19 cellular contexts compared by ENCODE assay signal in the genomic region with DNA sequence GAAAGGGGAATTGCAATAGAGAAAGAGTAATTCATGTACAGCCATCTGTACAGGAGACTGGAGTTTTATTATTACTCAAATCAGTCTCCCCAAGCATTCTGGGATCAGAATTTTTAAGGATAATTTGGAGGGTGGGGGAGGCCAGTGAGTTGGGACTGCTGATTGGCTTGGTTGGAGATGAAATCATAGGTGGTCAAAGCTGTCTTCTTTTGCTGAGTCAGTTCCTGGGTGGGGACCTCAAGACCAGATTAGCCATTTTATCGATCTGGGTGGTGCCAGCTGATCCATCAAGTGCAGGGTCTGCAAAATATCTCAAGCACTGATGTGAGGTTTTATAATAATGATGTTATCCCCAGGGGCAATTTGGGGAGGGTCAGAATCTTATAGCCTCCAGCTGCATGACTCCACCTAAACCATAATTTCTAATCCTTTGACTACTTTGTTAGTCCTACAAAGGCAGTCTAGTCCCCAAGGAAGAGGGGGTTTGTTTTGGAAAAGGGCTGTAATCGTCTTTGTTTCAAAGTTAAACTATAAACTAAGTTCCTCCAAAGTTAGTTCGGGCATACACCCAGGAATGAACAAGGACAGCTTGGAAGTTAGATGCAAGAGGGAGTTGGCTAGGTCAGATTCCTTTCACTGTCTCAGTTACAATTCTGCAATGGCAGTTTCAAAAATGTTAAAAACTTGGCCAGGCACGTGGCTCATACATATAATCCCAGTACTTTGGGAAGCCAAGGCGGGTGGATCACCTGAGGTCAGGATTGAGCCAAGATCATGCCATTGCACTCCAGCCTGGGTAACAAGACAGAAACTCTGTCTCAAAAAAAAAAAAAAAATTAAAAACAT. TPM values are rescaled to one million over a fixed set of nuclear protein-coding genes. Genes with fewer than 3 reads are reported as not detected.
A peak's percentile ranks its signal among the peaks of the same experiment; 100 is the strongest.
DNase-seq lines count a peak whose midpoint lies in the region; TF ChIP-seq lines count a peak whose summit lies in the region.
"Had no signal": no experiment of that assay in that cellular context is flagged by ENCODE, and none has a peak within 500 bp of the region (broad histone marks: within the 10 kb centered on the region; RNA-seq: fewer than 3 reads in every experiment).

No MANE protein-coding gene starts in this region.

- WGBS in mesenchymal stem cell = 89% methylated on average over 4 of the region's 5 CpGs

- H3K23ac ChIP-seq in mesenchymal stem cell (ENCODE audit: low read length in 2 of 2) = no peak overlapping the region

- H3K9me3 ChIP-seq in HUES6 (ENCODE audit: control insufficient read depth, insufficient read depth, low read depth, low read length) (no peaks in the 10 kb centered on the region), mesenchymal stem cell (ENCODE audit: control insufficient read depth, low read length) (no peaks in the 10 kb centered on the region)
- H3K9me3 ChIP-seq: SJCRH30, uterus had no signal

- no peak overlapping the region for H3K4ac ChIP-seq in mesenchymal stem cell (ENCODE audit: low read depth in 1 of 2, low read length in 2 of 2)

- H3K79me1 ChIP-seq in mesenchymal stem cell (replicated peaks; ENCODE audit: low read length, poor library complexity, severe bottlenecking) = no peaks in the 10 kb centered on the region

- no peak overlapping the region for H2BK120ac ChIP-seq in mesenchymal stem cell (ENCODE audit: low read depth, low read length)

- no peak overlapping the region for H4K91ac ChIP-seq in mesenchymal stem cell (ENCODE audit: low read length)

- TF ChIP-seq CTCF in coronary artery (IDR thresholded peaks at IDR 0.05) = no peak

- H2AFZ ChIP-seq in ACC112 (ENCODE audit: low read length, unreplicated experiment) (peak overlapping the region; percentile 6), mesenchymal stem cell (ENCODE audit: low read depth, low read length) (no peak overlapping the region)

- H3K27ac ChIP-seq in ACC112 (ENCODE audit: low read depth, low read length) (no peak overlapping the region), HUES6 (ENCODE audit: low read depth, low read length) (peak overlapping the region; percentile 72), mesenchymal stem cell (ENCODE audit: low read length, poor library complexity, severe bottlenecking) (peak overlapping the region; percentile 98), coronary artery (no peak overlapping the region)
- H3K27ac ChIP-seq: HL-60, SJCRH30, uterus had no signal

- DNase-seq in dedifferentiated amniotic fluid mesenchymal stem cell (ENCODE audit: extremely low spot score) (peak; percentile 38), mesenchymal stem cell (no peak), DMS153 treated with DMSO at 0.1 percent for 48 hours (lab: John Stamatoyannopoulos, UW; ENCODE audit: unreplicated experiment) (no peak), DMS53 (lab: John Stamatoyannopoulos, UW) (no peak), coronary artery (ENCODE audit: low spot score) (no peak), nucleus accumbens (lab: John Stamatoyannopoulos, UW) (no peak)
- DNase-seq: activated CD4-positive, alpha-beta T cell treated with anti-CD3 and anti-CD28 coated beads for 48 hours; activated naive CD8-positive, alpha-beta T cell treated with anti-CD3 and anti-CD28 coated beads, Interleukin-2, amount 10 ng/mL, durations not matched to agents 7 days and 5 days; immature natural killer cell; Kasumi-1; midbrain; NCI-H1436; NCI-H446; SJCRH30; T1000; uterus had no signal

- peaks cover 15% of the 10 kb centered on the region for H3K4me1 ChIP-seq in ACC112 (ENCODE audit: control insufficient read depth, insufficient read depth, low read length, unreplicated experiment)
- peaks cover 33% of the 10 kb centered on the region for H3K4me1 ChIP-seq in HUES6 (ENCODE audit: control insufficient read depth, insufficient read depth, low read length)
- H3K4me1 ChIP-seq in mesenchymal stem cell (ENCODE audit: control insufficient read depth, insufficient read depth, low read depth, low read length) = peaks cover 3% of the 10 kb centered on the region
- H3K4me1 ChIP-seq: SJCRH30, uterus had no signal

- H2BK5ac ChIP-seq in mesenchymal stem cell (ENCODE audit: low read depth, low read length, poor library complexity, severe bottlenecking) = peak overlapping the region; percentile 91

- H2BK12ac ChIP-seq in mesenchymal stem cell (ENCODE audit: low read length in 2 of 2) = no peak overlapping the region

- no peak overlapping the region for H3K14ac ChIP-seq in mesenchymal stem cell (ENCODE audit: low read length in 2 of 2)

- no peak overlapping the region for H4K8ac ChIP-seq in mesenchymal stem cell (ENCODE audit: low read length)

- H3K27me3 ChIP-seq in ACC112 (ENCODE audit: insufficient read depth, low read length) = no peaks in the 10 kb centered on the region
- H3K27me3 ChIP-seq in HUES6 (ENCODE audit: control insufficient read depth, insufficient read depth, low read length) = no peaks in the 10 kb centered on the region
- H3K27me3 ChIP-seq in mesenchymal stem cell (ENCODE audit: control insufficient read depth in 1 of 2, insufficient read depth in 1 of 2, low read length in 2 of 2) = no peaks in the 10 kb centered on the region
- H3K27me3 ChIP-seq: uterus had no signal

- H3K79me2 ChIP-seq in ACC112 (ENCODE audit: control insufficient read depth, insufficient read depth, low read length, unreplicated experiment) = no peaks in the 10 kb centered on the region

- no peak overlapping the region for H2BK15ac ChIP-seq in mesenchymal stem cell (ENCODE audit: low read depth, poor library complexity, severe bottlenecking)

- peak overlapping the region; percentile 9 for H3K4me2 ChIP-seq in mesenchymal stem cell (ENCODE audit: low read length, poor library complexity, severe bottlenecking)

- H3K36me3 ChIP-seq in ACC112 (ENCODE audit: insufficient read depth, low read length) (no peaks in the 10 kb centered on the region), HUES6 (ENCODE audit: control insufficient read depth, insufficient read depth, low read length) (no peaks in the 10 kb centered on the region), mesenchymal stem cell (ENCODE audit: control insufficient read depth in 1 of 2, insufficient read depth in 2 of 2, low read depth in 1 of 2, low read length in 2 of 2) (no peaks in the 10 kb centered on the region)
- H3K36me3 ChIP-seq: SJCRH30, uterus had no signal

- H3K9ac ChIP-seq in HUES6 (ENCODE audit: low read length) = peak overlapping the region; percentile 73
- H3K9ac ChIP-seq in mesenchymal stem cell (ENCODE audit: low read length) = peak overlapping the region; percentile 6

- no peak overlapping the region for H3K4me3 ChIP-seq in ACC112 (ENCODE audit: low read depth, low read length)
- H3K4me3 ChIP-seq in HUES6 (ENCODE audit: low read depth, low read length) = peak overlapping the region; percentile 46
- H3K4me3 ChIP-seq in mesenchymal stem cell (ENCODE audit: insufficient read depth in 1 of 2, low read depth in 1 of 2, low read length in 2 of 2) = no peak overlapping the region
- H3K4me3 ChIP-seq in coronary artery = no peak overlapping the region
- H3K4me3 ChIP-seq: SJCRH30, uterus had no signal

- peak overlapping the region; percentile 91 for H2AK5ac ChIP-seq in mesenchymal stem cell (ENCODE audit: low read length, severe bottlenecking)

- no peak overlapping the region for H3K18ac ChIP-seq in mesenchymal stem cell (ENCODE audit: low read depth in 1 of 2, low read length in 2 of 2)

RNA-seq across cellular contexts. Expression of gene RAB3B, which starts 17.0 kb away (rescaled TPM):
- polyA plus RNA-seq in mesenchymal stem cell (2013, experiment 1 of 2) = 5.2 TPM
- 4.9 TPM for polyA plus RNA-seq in mesenchymal stem cell (2013, experiment 2 of 2)
- polyA plus RNA-seq: immature natural killer cell had no signal

RNA-seq across cellular contexts. Expression of gene KTI12, which starts 26.2 kb away (rescaled TPM):
- 9.0 TPM for polyA plus RNA-seq in mesenchymal stem cell (2013, experiment 1 of 2)
- 8.4 TPM for polyA plus RNA-seq in mesenchymal stem cell (2013, experiment 2 of 2)

RNA-seq across cellular contexts. Expression of gene TXNDC12, which starts 47.5 kb away (rescaled TPM):
- polyA plus RNA-seq in mesenchymal stem cell (2013, experiment 1 of 2) = 104 TPM
- polyA plus RNA-seq in mesenchymal stem cell (2013, experiment 2 of 2) = 106 TPM

RNA-seq across cellular contexts. Expression of gene BTF3L4, which starts 48.6 kb away (rescaled TPM):
- polyA plus RNA-seq in mesenchymal stem cell (2013, experiment 1 of 2) = 58.2 TPM
- 57.8 TPM for polyA plus RNA-seq in mesenchymal stem cell (2013, experiment 2 of 2)

Comparison
In these comparisons a context has a peak if more than half of its experiments do, and no peak if none do; other contexts are left out.
1. H3K27ac ChIP-seq: peak in HUES6 (single experiment) and mesenchymal stem cell (single experiment); none in ACC112 (single experiment) and coronary artery (0 of 2).